Comparison of ENCODE assay signal across 27 cellular contexts in the genomic region with DNA sequence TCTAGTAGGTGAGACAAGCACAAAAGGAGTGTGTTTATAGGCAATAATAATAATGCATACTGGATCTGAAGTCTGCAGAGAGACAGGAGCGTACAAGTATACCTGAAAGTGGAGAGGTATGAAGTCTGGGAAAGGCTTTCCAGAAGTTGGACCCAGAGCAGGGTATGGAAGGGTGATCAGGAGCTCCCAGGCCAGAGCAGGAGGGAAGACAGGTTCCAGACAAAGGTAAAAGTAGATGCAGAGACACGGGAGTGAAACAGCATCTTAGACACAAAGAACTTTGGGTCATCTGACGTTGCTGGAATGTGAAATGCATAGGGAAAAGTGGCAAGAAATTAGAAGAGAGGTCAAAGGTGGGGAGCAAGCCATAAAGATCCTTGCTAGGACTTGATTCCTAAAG.
"Had no signal": no experiment of that assay in that cellular context is flagged by ENCODE, and none has a peak within 500 bp of the region (broad histone marks: within the 10 kb centered on the region; RNA-seq: fewer than 3 reads in every experiment).

No MANE protein-coding gene starts in this region.

- H3K27me3 Mint-ChIP-seq: memory B cell had no signal

- H3K9me3 ChIP-seq: gastrocnemius medialis, heart right ventricle, left ventricle myocardium inferior, lower lobe of right lung, ovary, suprapubic skin, tibial nerve, upper lobe of right lung, vagina had no signal

- H3K4me1 Mint-ChIP-seq: memory B cell, mesothelial cell of epicardium had no signal

- FAIRE-seq: endometrium, kidney, small intestine had no signal

- H3K27me3 ChIP-seq: dorsolateral prefrontal cortex, gastrocnemius medialis, heart right ventricle, neural progenitor cell, ovary, suprapubic skin, tibial nerve, upper lobe of right lung, vagina had no signal

- H3K27ac ChIP-seq: gastrocnemius medialis, left ventricle myocardium inferior, lower lobe of right lung, neural progenitor cell, ovary, suprapubic skin, tibial nerve, upper lobe of right lung, vagina had no signal

- H3K4me3 ChIP-seq: dorsolateral prefrontal cortex, gastrocnemius medialis, heart right ventricle, left ventricle myocardium inferior, lower lobe of right lung, neural progenitor cell, ovary, suprapubic skin, tibial nerve, upper lobe of right lung, vagina had no signal

- DNase-seq: cortex of kidney; dorsolateral prefrontal cortex; effector CD8-positive, alpha-beta T cell; gastrocnemius medialis; heart right ventricle; hypothalamus; kidney; left cardiac atrium; left ventricle myocardium inferior; lower lobe of right lung; natural killer cell; nucleus accumbens; ovary; right cardiac atrium; small intestine; stimulated activated CD4-positive, alpha-beta T cell treated with anti-CD3 and anti-CD28 coated beads, Interleukin-12 subunit alpha, Interleukin-12 subunit beta, amount 100 ng/mL, for 4 hours; stimulated activated CD4-positive, alpha-beta T cell treated with anti-CD3 and anti-CD28 coated beads, Interleukin-2, amount 100 ng/mL, for 48 hours; stimulated activated naive CD8-positive, alpha-beta T cell treated with anti-CD3 and anti-CD28 coated beads, Interleukin-15, Interleukin-2, amounts not matched to agents 100 U/mL and 50 U/mL, for 24 hours; upper lobe of right lung had no signal

- H3K36me3 Mint-ChIP-seq: memory B cell had no signal

- H3K4me1 ChIP-seq: lower lobe of right lung, suprapubic skin, upper lobe of right lung, vagina had no signal

- H3K9ac ChIP-seq: neural progenitor cell had no signal

- ATAC-seq: esophagus mucosa; gastrocnemius medialis; heart right ventricle; lower lobe of right lung; natural killer cell; stimulated activated naive CD8-positive, alpha-beta T cell treated with anti-CD3 and anti-CD28 coated beads, Interleukin-15, Interleukin-2, amounts not matched to agents 100 U/mL and 50 U/mL, for 24 hours; upper lobe of right lung had no signal

- H3K9me3 Mint-ChIP-seq: memory B cell, mesothelial cell of epicardium, natural killer cell, neural progenitor cell had no signal

- H3K36me3 ChIP-seq: ovary had no signal

- H3K4me2 ChIP-seq: neural progenitor cell had no signal

- H2AFZ ChIP-seq: neural progenitor cell had no signal

- H3K4me3 Mint-ChIP-seq: memory B cell, mesothelial cell of epicardium, natural killer cell, neural progenitor cell had no signal

- H3K27ac Mint-ChIP-seq: memory B cell, mesothelial cell of epicardium, neural progenitor cell had no signal
